In the genomic region with DNA sequence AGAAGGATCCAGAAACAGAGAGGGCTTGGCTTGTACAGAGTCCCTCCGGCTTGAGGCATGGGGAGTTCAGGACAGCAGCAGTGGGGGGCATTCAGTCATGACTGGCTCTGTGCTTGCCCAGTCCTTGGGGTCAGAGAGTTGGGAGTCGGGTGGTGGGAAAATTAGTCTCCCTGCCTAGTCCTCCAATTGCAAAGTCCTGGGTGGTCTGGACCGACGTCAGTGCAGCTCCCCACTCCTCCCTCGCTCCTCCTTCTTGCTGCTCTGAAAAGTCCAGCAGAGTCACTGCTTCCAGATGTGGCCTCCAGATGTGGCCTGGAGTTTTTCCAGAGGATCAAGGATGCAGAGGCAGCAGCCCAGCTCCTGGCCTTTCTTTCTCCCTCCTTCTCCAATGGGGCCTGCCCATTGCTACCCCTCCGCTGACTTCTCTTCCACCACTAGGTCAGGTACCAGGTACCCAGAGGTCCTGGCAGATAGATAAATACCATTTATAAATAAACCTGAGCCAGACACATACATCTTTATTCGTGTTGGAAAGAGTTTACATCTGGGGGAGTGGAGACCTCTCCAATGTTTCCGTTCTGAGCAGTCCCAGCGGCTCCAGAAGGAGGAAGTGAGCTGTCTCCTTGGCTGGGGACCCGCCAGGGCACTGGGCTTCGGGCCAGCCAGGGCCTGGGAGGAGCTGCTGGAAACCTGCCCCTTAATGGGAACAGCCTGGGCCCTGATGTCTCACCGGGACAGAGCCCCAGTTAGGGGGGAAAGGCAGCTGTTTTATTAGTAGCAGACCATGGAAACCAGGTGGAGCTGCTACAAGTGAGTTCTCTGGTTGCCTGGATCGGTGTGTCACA, we compare ENCODE assay signal across 8 cellular contexts. TPM values are rescaled to one million over a fixed set of nuclear protein-coding genes. Genes with fewer than 3 reads are reported as not detected.
DNase-seq lines count a peak whose midpoint lies in the region; ATAC-seq and TF ChIP-seq lines count a peak whose summit lies in the region.

No MANE protein-coding gene starts in this region.

- WGBS in smooth muscle cell (ENCODE audit: low lambda C conversion rate): 35% methylated on average over 13 of the region's 13 CpGs

- DNase-seq in BJ (ENCODE audit: low read depth) (peak; percentile 78), astrocyte of the spinal cord (ENCODE audit: low read depth, low spot score) (peak; percentile 95), iPS-NIHi11 (ENCODE audit: low spot score) (peak; percentile 79), smooth muscle cell (lab: John Stamatoyannopoulos, UW; ENCODE audit: unreplicated experiment) (peak; percentile 26), immature natural killer cell (no peak)
- no peak for DNase-seq in activated CD8-positive, alpha-beta memory T cell treated with anti-CD3 and anti-CD28 coated beads, Interleukin-2, amount 50 U/mL, for 48 hours

- no peaks in the 10 kb centered on the region for H3K4me1 Mint-ChIP-seq in immature natural killer cell

- H3K36me3 ChIP-seq in BJ (ENCODE audit: control insufficient read depth, insufficient read depth, low read length): no peaks in the 10 kb centered on the region
- no peaks in the 10 kb centered on the region for H3K36me3 ChIP-seq in Loucy (ENCODE audit: insufficient read depth, low read length)
- no peaks in the 10 kb centered on the region for H3K36me3 ChIP-seq in smooth muscle cell (ENCODE audit: low read depth)

- H3K4me3 ChIP-seq in BJ (ENCODE audit: low read depth, low read length) (no peak overlapping the region), Loucy (ENCODE audit: low read length, poor library complexity, severe bottlenecking) (no peak overlapping the region), astrocyte of the spinal cord (ENCODE audit: low read depth, low read length) (no peak overlapping the region), smooth muscle cell (no peak overlapping the region)

- H2AFZ ChIP-seq in Loucy (ENCODE audit: low read length): peak overlapping the region; percentile 42; the same call in 1 of the 2 replicates
- H2AFZ ChIP-seq in smooth muscle cell (ENCODE audit: low read depth): peak overlapping the region; percentile 78

- H3K27ac ChIP-seq in smooth muscle cell (ENCODE audit: low read depth): peak overlapping the region; percentile 69

- POLR2A ChIA-PET in BJ (lab: Charles Lee): interaction anchor here (0.5 kb wide), 2 partner anchors 66 to 252 kb away, joined by 3 to 17 read pairs; no protein-coding TSS in a partner anchor

- H3K4me1 ChIP-seq in Loucy (ENCODE audit: insufficient read depth, low read length, poor library complexity, severe bottlenecking) (peaks cover 62% of the 10 kb centered on the region), smooth muscle cell (ENCODE audit: low read depth) (peaks cover 6% of the 10 kb centered on the region)

- CTCF ChIA-PET in BJ (lab: Yijun Ruan, JAX): interaction anchor here (0.7 to 1.0 kb wide), 2 partner anchors 9 to 38 kb away, joined by 3 read pairs; no protein-coding TSS in a partner anchor

- no peak for ATAC-seq in GM21528 (IDR thresholded peaks at IDR 0.05; ENCODE audit: low FRiP score, unreplicated experiment)

- no peaks in the 10 kb centered on the region for H3K9me2 ChIP-seq in Loucy (replicated peaks; ENCODE audit: low read depth, low read length)

- H3K4me2 ChIP-seq in Loucy (ENCODE audit: low read depth, low read length, poor library complexity, severe bottlenecking) (no peak overlapping the region), smooth muscle cell (peak overlapping the region; percentile 24)

- H3K4me3 Mint-ChIP-seq in immature natural killer cell: no peak overlapping the region

- H3F3A ChIP-seq in Loucy (ENCODE audit: low read depth): no peaks in the 10 kb centered on the region
- peaks cover 7% of the 10 kb centered on the region for H3F3A ChIP-seq in smooth muscle cell (ENCODE audit: low read depth)

- H3K27me3 ChIP-seq in BJ (ENCODE audit: control insufficient read depth, insufficient read depth, low read length): no peaks in the 10 kb centered on the region
- H3K27me3 ChIP-seq in Loucy (ENCODE audit: insufficient read depth, low read length, poor library complexity, severe bottlenecking): no peaks in the 10 kb centered on the region
- H3K27me3 ChIP-seq in smooth muscle cell (ENCODE audit: low read depth): no peaks in the 10 kb centered on the region

- 0 out of 2 replicates have a peak, but pooled peaks have one; percentile 2 for TF ChIP-seq CTCF in BJ (IDR thresholded peaks at IDR 0.05; ENCODE audit: insufficient read depth, low read depth, low read length)
- no peak for TF ChIP-seq CTCF in Loucy (conservative IDR thresholded peaks at IDR 0.05; ENCODE audit: low read length)
- no peak for TF ChIP-seq CTCF in astrocyte of the spinal cord (IDR thresholded peaks at IDR 0.05; ENCODE audit: low read depth, low read length)
- no peak for TF ChIP-seq CTCF in smooth muscle cell (IDR thresholded peaks at IDR 0.05; ENCODE audit: borderline replicate concordance, insufficient read depth, poor library complexity, severe bottlenecking)

- H3K36me3 Mint-ChIP-seq in immature natural killer cell: no peaks in the 10 kb centered on the region

- H3K9ac ChIP-seq in Loucy (ENCODE audit: low read depth, low read length, poor library complexity, severe bottlenecking): no peak overlapping the region
- H3K9ac ChIP-seq in smooth muscle cell (ENCODE audit: low read depth): peak overlapping the region; percentile 5

- H3K9me3 ChIP-seq in Loucy (ENCODE audit: insufficient read depth, low read depth, low read length): no peaks in the 10 kb centered on the region
- H3K9me3 ChIP-seq in smooth muscle cell (replicated peaks; ENCODE audit: low read depth): no peaks in the 10 kb centered on the region

- H3K79me2 ChIP-seq in Loucy (ENCODE audit: insufficient read depth, low read length): no peaks in the 10 kb centered on the region
- H3K79me2 ChIP-seq in smooth muscle cell (ENCODE audit: low read depth): no peaks in the 10 kb centered on the region

- H4K20me1 ChIP-seq in Loucy (ENCODE audit: insufficient read depth, low read length, poor library complexity, severe bottlenecking) (no peaks in the 10 kb centered on the region), smooth muscle cell (ENCODE audit: low read depth) (no peaks in the 10 kb centered on the region)

- no peak overlapping the region for H3K27ac Mint-ChIP-seq in immature natural killer cell

- in situ Hi-C loops in astrocyte of the spinal cord (cut with HindIII; ENCODE audit: low sequenced_read_pairs): no loop called here

- peaks cover 0 to 7% (median 1%) of the 10 kb centered on the region in 3 donors for H3K27me3 Mint-ChIP-seq in immature natural killer cell (ENCODE audit: low read depth in 3 of 3)

- no peaks in the 10 kb centered on the region for H3K9me3 Mint-ChIP-seq in immature natural killer cell

RNA-seq across cellular contexts. Expression of a gene that starts 49.0 kb away (rescaled TPM):
- polyA plus RNA-seq in BJ (2011; rRNA removed): 10.7 and 11.2 TPM in 2 replicates
- 10.8 and 12.5 TPM in 2 replicates for polyA minus RNA-seq in BJ (2011; rRNA and poly(A)+ RNA removed)
- total RNA-seq in smooth muscle cell: 29.8 and 30.4 TPM in 2 replicates
- 40.6 and 46.6 TPM in 2 replicates for polyA plus RNA-seq in smooth muscle cell
- polyA plus RNA-seq in immature natural killer cell: 10 to 100 TPM in 1 of 3 donors, 1 to 10 TPM in 2; 4.4 to 10.7 (median 7.4) TPM

Comparison
In these comparisons a context has a peak if more than half of its experiments do, and no peak if none do; other contexts are left out.
1. DNase-seq: peak in BJ (single experiment), astrocyte of the spinal cord (single experiment), iPS-NIHi11 (single experiment) and smooth muscle cell (single experiment); none in immature natural killer cell (0 of 3) and activated CD8-positive, alpha-beta memory T cell treated with anti-CD3 and anti-CD28 coated beads, Interleukin-2, amount 50 U/mL, for 48 hours (single experiment).